Comparison of ENCODE assay signal across 8 cellular contexts in the genomic region with DNA sequence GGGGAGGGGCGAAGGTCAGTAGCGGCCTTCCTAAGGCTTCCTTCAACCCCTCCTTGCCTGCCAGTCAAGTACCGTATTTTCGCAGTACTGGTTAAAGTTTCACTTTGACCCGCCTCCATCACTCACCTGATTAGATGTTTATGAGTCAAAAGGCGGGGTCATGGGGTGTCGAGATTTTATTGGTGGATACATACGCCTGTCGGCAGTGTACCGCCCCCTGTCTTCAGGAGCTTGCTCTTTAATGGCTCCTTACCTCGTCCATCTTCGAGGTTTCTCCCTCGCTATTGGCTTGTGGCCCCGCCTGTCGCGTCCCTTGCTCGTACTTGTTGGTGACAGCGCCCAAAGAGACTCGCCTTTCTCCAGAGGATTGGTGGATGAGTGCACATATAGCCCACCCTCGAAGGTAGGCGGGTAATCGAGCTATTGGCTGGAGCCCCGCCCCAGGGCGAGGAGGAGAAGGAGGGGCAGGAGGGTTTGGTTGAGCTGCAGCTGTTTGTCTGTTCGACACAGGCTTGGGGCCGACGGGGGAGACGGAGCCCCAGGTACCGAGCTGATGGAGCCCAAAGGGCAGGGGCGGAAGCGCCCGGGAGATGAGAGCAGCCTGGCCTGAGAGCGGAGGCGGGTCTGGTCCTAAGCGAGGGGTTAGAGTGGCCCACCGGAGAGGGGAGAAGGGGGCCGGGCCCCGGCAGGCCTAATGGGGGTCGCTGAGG. TPM values are rescaled to one million over a fixed set of nuclear protein-coding genes. Genes with fewer than 3 reads are reported as not detected.
DNase-seq lines count a peak whose midpoint lies in the region; ATAC-seq, FAIRE-seq and TF ChIP-seq lines count a peak whose summit lies in the region.

RAB5B (plus strand) TSS at position 481 of the 710 bp plus-strand sequence. CDS start 12,883 bp downstream, outside the sequence.

- no peaks in the 10 kb centered on the region for H3K4me1 ChIP-seq in small intestine (ENCODE audit: control insufficient read depth in 2 of 2, insufficient read depth in 1 of 2, low read depth in 1 of 2, low read length in 1 of 2)

- H3K9me3 ChIP-seq in small intestine (ENCODE audit: control insufficient read depth, low read depth): no peaks in the 10 kb centered on the region

- peak; percentile 97 for DNase-seq in AG08396 (ENCODE audit: low spot score)
- DNase-seq in NCI-H2227 treated with DMSO at 0.1 percent for 48 hours (lab: John Stamatoyannopoulos, UW): peak; percentile 99
- peak; percentile 100 for DNase-seq in cardiac fibroblast (ENCODE audit: low read depth in 2 of 2)
- peak; percentile 95 for DNase-seq in iPS-NIHi11 (ENCODE audit: low spot score)
- peak; percentile 100 for DNase-seq in small intestine

- no peaks in the 10 kb centered on the region for H3K27me3 ChIP-seq in small intestine (ENCODE audit: control insufficient read depth in 2 of 2, insufficient read depth in 2 of 2, low read length in 2 of 2)

- peak within 1 kb of the TSS; percentile 94 to 95 for H3K27ac ChIP-seq in small intestine (ENCODE audit: low read depth in 1 of 2, low read length in 1 of 2)

- WGBS in small intestine, 3 donors: 0% methylated on average over 34 to 39 of the region's 39 CpGs

- H3K4me3 ChIP-seq in WI38 (ENCODE audit: low read depth, low read length) (peak within 1 kb of the TSS; percentile 89), cardiac fibroblast (replicated peaks in 1 of 2; ENCODE audit: low read depth in 2 of 2, low read length in 2 of 2) (peak within 1 kb of the TSS; percentile 97), small intestine (ENCODE audit: low read depth in 1 of 2, low read length in 2 of 2) (peak within 1 kb of the TSS; percentile 96 to 97)

- ATAC-seq in HG03175 (IDR thresholded peaks at IDR 0.05; ENCODE audit: unreplicated experiment): peak; percentile 95

- FAIRE-seq in small intestine (lab: Jason Lieb, UNC): peak; percentile 93

- peak; percentile 87 for TF ChIP-seq POLR2A in GM18951 (IDR thresholded peaks at IDR 0.05; ENCODE audit: extremely low read depth, insufficient read depth, insufficient read length)

- in situ Hi-C loops in GM18951 (cut with MboI; ENCODE audit: low sequenced_read_pairs, unreplicated experiment): no loop called here

- TF ChIP-seq CTCF in WI38 (IDR thresholded peaks at IDR 0.05; ENCODE audit: low read depth, low read length) (no peak), cardiac fibroblast (IDR thresholded peaks at IDR 0.05; ENCODE audit: low read depth, low read length) (peak; percentile 29)

- H3K36me3 ChIP-seq in small intestine (ENCODE audit: control insufficient read depth in 2 of 2, insufficient read depth in 2 of 2, low read length in 2 of 2): no peaks in the 10 kb centered on the region

RNA-seq across cellular contexts. Expression of gene RAB5B, which starts in this region (rescaled TPM):
- 10 to 100 TPM; 45.8 to 49.4 (median 47.5) TPM for polyA plus RNA-seq in small intestine

Comparison
In these comparisons a context has a peak if more than half of its experiments do, and no peak if none do; other contexts are left out.
1. Peak in every context shown above with its lines: DNase-seq, ATAC-seq, H3K4me3 ChIP-seq and H3K27ac ChIP-seq.